Comparison of ENCODE assay signal across 14 cellular contexts in the genomic region with DNA sequence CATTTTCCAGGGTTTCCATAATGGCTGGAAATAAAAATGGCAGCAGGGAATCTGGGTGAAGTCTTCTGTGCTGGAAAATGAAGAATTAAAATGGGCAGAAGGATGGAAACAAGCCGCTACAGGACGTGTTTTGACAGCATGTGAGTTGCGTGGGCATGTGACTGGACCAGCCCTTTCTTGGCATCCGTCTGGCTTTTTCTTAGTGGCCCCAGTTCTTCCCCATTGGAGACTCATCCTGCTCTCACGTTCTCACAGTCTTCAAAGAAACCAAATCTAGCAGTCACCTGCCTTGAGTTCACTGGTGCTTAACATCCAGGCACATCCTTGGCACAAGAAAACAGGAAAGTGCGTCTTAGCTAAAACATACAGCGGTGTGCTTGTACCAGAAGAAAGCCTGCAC.
DNase-seq lines count a peak whose midpoint lies in the region; ATAC-seq, FAIRE-seq and TF ChIP-seq lines count a peak whose summit lies in the region.
"Had no signal": no experiment of that assay in that cellular context is flagged by ENCODE, and none has a peak within 500 bp of the region (broad histone marks: within the 10 kb centered on the region; RNA-seq: fewer than 3 reads in every experiment).

No MANE protein-coding gene starts in this region.

- no peak for TF ChIP-seq CTCF in AG04450 (IDR thresholded peaks at IDR 0.05; ENCODE audit: low read depth, low read length)
- no peak for TF ChIP-seq CTCF in H1 (IDR thresholded peaks at IDR 0.05; ENCODE audit: control extremely low read depth in 1 of 3, insufficient read depth in 1 of 3, low read depth in 1 of 3, low read length in 3 of 3)
- TF ChIP-seq CTCF in A673 (conservative IDR thresholded peaks at IDR 0.05; ENCODE audit: low read depth, low read length) = no peak

- 0 out of 2 replicates have a peak overlapping the region, but pooled peaks have one; percentile 29 for H2BK12ac ChIP-seq in H1 (ENCODE audit: low read depth, low read length)

- H3K4me2 ChIP-seq in H1 (ENCODE audit: insufficient read depth in 1 of 2, low read depth in 2 of 2, low read length in 2 of 2) = no peak overlapping the region

- H3K9me3 ChIP-seq in AG04450 (ENCODE audit: control insufficient read depth, insufficient read depth, low read length) (no peaks in the 10 kb centered on the region), H1 (ENCODE audit: insufficient read depth in 2 of 2, low read depth in 1 of 2, low read length in 1 of 2) (no peaks in the 10 kb centered on the region), muscle layer of colon (ENCODE audit: low read length) (no peaks in the 10 kb centered on the region), right cardiac atrium (ENCODE audit: control insufficient read depth, low read length) (no peaks in the 10 kb centered on the region), A673 (ENCODE audit: low read depth, low read length, poor library complexity, severe bottlenecking) (no peaks in the 10 kb centered on the region)

- H2BK15ac ChIP-seq in H1 (ENCODE audit: low read length) = 0 out of 2 replicates have a peak overlapping the region, but pooled peaks have one; percentile 46

- intact Hi-C loops in right cardiac atrium (cut with DNase I) (no loop called here), A673 (cut with micrococcal nuclease; ENCODE audit: unreplicated experiment) (no loop called here)

- no peak overlapping the region for H2AFZ ChIP-seq in H1 (ENCODE audit: low read length)

- H3K14ac ChIP-seq in H1 (ENCODE audit: insufficient read length) = no peak overlapping the region

- H4K5ac ChIP-seq in H1 (ENCODE audit: insufficient read length, low read depth, low read length) = no peak overlapping the region

- H4K91ac ChIP-seq in H1 (replicated peaks; ENCODE audit: insufficient read length, low read length) = no peak overlapping the region

- H3K4ac ChIP-seq in H1 (replicated peaks; ENCODE audit: insufficient read length, low read depth, low read length) = no peak overlapping the region

- H3K23ac ChIP-seq in H1 (ENCODE audit: insufficient read length) = no peak overlapping the region

- 95% methylated on average over 7 of the region's 7 CpGs; no CpG with 5 or more reads in 1 of the 2 experiments for WGBS in H1 (ENCODE audit: extremely low coverage in 1 of 2, insufficient coverage in 1 of 2, insufficient read length in 1 of 2, insufficient replicate concordance in 2 of 2, low coverage in 1 of 2, low lambda C conversion rate in 2 of 2, missing lambda C conversion rate in 1 of 2), 2 experiments
- WGBS in right cardiac atrium = 91% methylated on average over 7 of the region's 7 CpGs

- H3K27me3 ChIP-seq in AG04450 (ENCODE audit: control insufficient read depth, insufficient read depth, low read length) (no peaks in the 10 kb centered on the region), H1 (replicated peaks in 1 of 4; ENCODE audit: control insufficient read depth in 3 of 4, extremely low read depth in 1 of 4, insufficient read depth in 3 of 4, low read length in 3 of 4) (no peaks in the 10 kb centered on the region), muscle layer of colon (ENCODE audit: control insufficient read depth in 1 of 2, insufficient read depth in 2 of 2, low read length in 2 of 2) (no peaks in the 10 kb centered on the region), right cardiac atrium (ENCODE audit: control insufficient read depth, insufficient read depth) (no peaks in the 10 kb centered on the region), A673 (replicated peaks; ENCODE audit: insufficient read depth, low read depth, low read length, poor library complexity) (no peaks in the 10 kb centered on the region)

- H3K23me2 ChIP-seq in H1 (ENCODE audit: low read depth, low read length) = no peaks in the 10 kb centered on the region

- no TSS peak for BruUV-seq in A673 (replicated peaks; lab: Mats Ljungman, UMichigan)

- H3K56ac ChIP-seq in H1 (replicated peaks; ENCODE audit: insufficient read length, low read depth, low read length) = no peak overlapping the region

- no peaks in the 10 kb centered on the region for H3K79me1 ChIP-seq in H1 (ENCODE audit: low read depth, low read length)

- H4K8ac ChIP-seq in H1 (ENCODE audit: extremely low read depth, insufficient read depth, low read length) = no peak overlapping the region

- peak overlapping the region; percentile 3 for H3K27ac ChIP-seq in AG04450 (ENCODE audit: low read depth, low read length)
- no peak overlapping the region for H3K27ac ChIP-seq in H1 (ENCODE audit: low read depth, low read length)
- H3K27ac ChIP-seq in muscle layer of colon (ENCODE audit: low read depth, low read length) = peak overlapping the region; percentile 16
- no peak overlapping the region for H3K27ac ChIP-seq in right cardiac atrium (ENCODE audit: low read length)
- H3K27ac ChIP-seq in A673 (ENCODE audit: low read depth, low read length, poor library complexity, severe bottlenecking) = no peak overlapping the region

- H3K4me1 ChIP-seq in H1 (replicated peaks in 1 of 4; ENCODE audit: control insufficient read depth in 3 of 4, insufficient read depth in 4 of 4, low read length in 3 of 4) (peaks cover 0 to 6% (median 2%) of the 10 kb centered on the region in 4 experiments; a peak in 1 of 7 replicates), muscle layer of colon (ENCODE audit: insufficient read depth, low read length) (peaks cover 22% of the 10 kb centered on the region), right cardiac atrium (ENCODE audit: control insufficient read depth, insufficient read depth, low read length) (no peaks in the 10 kb centered on the region), A673 (ENCODE audit: insufficient read depth, low read length, poor library complexity, severe bottlenecking) (peaks cover 33% of the 10 kb centered on the region)

- POLR2A ChIA-PET in AG04450 (lab: Yijun Ruan, JAX) (interaction anchor here (0.6 kb wide), 1 partner anchor 301 kb away, joined by 4 read pairs; no protein-coding TSS in a partner anchor), H1 (lab: Charles Lee; ENCODE audit: partially characterized antibody) (interaction anchor here (1.3 kb wide), 2 partner anchors 9 to 10 kb away, joined by 3 read pairs; no protein-coding TSS in a partner anchor), A673 (lab: Charles Lee; ENCODE audit: low non-redundant PET) (no interaction called here)

- H3K36me3 ChIP-seq in H1 (ENCODE audit: control insufficient read depth in 2 of 4, insufficient read depth in 4 of 4, low read length in 3 of 4) = no peaks in the 10 kb centered on the region
- no peaks in the 10 kb centered on the region for H3K36me3 ChIP-seq in muscle layer of colon (ENCODE audit: insufficient read depth, low read length)
- H3K36me3 ChIP-seq in A673 (ENCODE audit: insufficient read depth, low read length, poor library complexity, severe bottlenecking) = no peaks in the 10 kb centered on the region

- H3K4me3 ChIP-seq in AG04450 (ENCODE audit: low read depth, low read length) (no peak overlapping the region), H1 (ENCODE audit: extremely low read depth in 1 of 4, insufficient read depth in 2 of 4, low read depth in 3 of 4, low read length in 4 of 4) (no peak overlapping the region), muscle layer of colon (ENCODE audit: low read depth in 1 of 2, low read length in 2 of 2) (no peak overlapping the region), right cardiac atrium (ENCODE audit: low read length) (no peak overlapping the region), A673 (ENCODE audit: low read depth, low read length, poor library complexity, severe bottlenecking) (no peak overlapping the region)

- FAIRE-seq in HTR-8/SVneo (lab: Jason Lieb, UNC) (peak; percentile 40), H1 (lab: Jason Lieb, UNC) (no peak)
- FAIRE-seq: RCC 7860 had no signal

- H2BK20ac ChIP-seq in H1 (ENCODE audit: low read length) = no peak overlapping the region

- no peak overlapping the region for H2BK5ac ChIP-seq in H1 (ENCODE audit: low read depth, low read length)

- DNase-seq in AG04450 (ENCODE audit: low read depth, low spot score) (no peak), HTR-8/SVneo (ENCODE audit: insufficient read length, low spot score) (no peak), H1 (ENCODE audit: low read depth in 1 of 2, low spot score in 2 of 2) (no peak), right cardiac atrium (no peak), superior temporal gyrus (ENCODE audit: extremely low spot score) (no peak), A673 (ENCODE audit: low spot score) (no peak)
- no peak for DNase-seq in stimulated activated naive CD4-positive, alpha-beta T cell (lab: John Stamatoyannopoulos, UW)
- DNase-seq: DMS 273 treated with DMSO at 0.1 percent for 48 hours, NCI-H1436 treated with DMSO at 0.1 percent for 48 hours, NCI-H2081, NCI-H510A treated with DMSO at 0.1 percent for 48 hours, SIG-M5 had no signal

- no peak overlapping the region for H3K18ac ChIP-seq in H1 (ENCODE audit: extremely low read depth, low read length)

- ATAC-seq in right cardiac atrium = no peak

- no peak overlapping the region for H2BK120ac ChIP-seq in H1 (replicated peaks; ENCODE audit: low read depth, low read length)

- no peak for TF ChIP-seq POLR2A in H1 (IDR thresholded peaks at IDR 0.05; ENCODE audit: control extremely low read depth in 1 of 2, low read depth in 2 of 2, low read length in 2 of 2)

- H3K9ac ChIP-seq in H1 (replicated peaks in 1 of 4; ENCODE audit: extremely low read depth in 1 of 4, low read depth in 3 of 4, low read length in 3 of 4) (no peak overlapping the region), muscle layer of colon (ENCODE audit: low read length) (no peak overlapping the region)

- no peak for TF ChIP-seq EP300 in H1 (IDR thresholded peaks at IDR 0.05; ENCODE audit: borderline replicate concordance in 1 of 2, low read depth in 2 of 2, low read length in 2 of 2)

- CTCF ChIA-PET in AG04450 (lab: Charles Lee) = interaction anchor here (0.8 to 2.0 kb wide), 2 partner anchors 29 to 454 kb away, joined by 3 to 9 read pairs; no protein-coding TSS in a partner anchor
- CTCF ChIA-PET in H1 (lab: Charles Lee; ENCODE audit: partially characterized antibody) = interaction anchor here (1.2 to 1.9 kb wide), 4 partner anchors 8 to 20 kb away, joined by 3 to 7 read pairs (median 4); no protein-coding TSS in a partner anchor
- CTCF ChIA-PET in A673 (lab: Charles Lee) = no interaction called here

- H3K79me2 ChIP-seq in H1 (ENCODE audit: control insufficient read depth in 1 of 2, insufficient read depth in 2 of 2, low read length in 2 of 2) = no peaks in the 10 kb centered on the region

- no peaks in the 10 kb centered on the region for H4K20me1 ChIP-seq in H1 (replicated peaks in 1 of 2; ENCODE audit: control insufficient read depth in 1 of 2, insufficient read depth in 2 of 2, low read length in 2 of 2)

- H2AK5ac ChIP-seq in H1 (ENCODE audit: low read depth, low read length) = no peak overlapping the region

- no peak for TF ChIP-seq RAD21 in H1 (IDR thresholded peaks at IDR 0.05 in 1 of 2, conservative IDR thresholded peaks at IDR 0.05 in 1 of 2; ENCODE audit: low read depth in 2 of 2, low read length in 2 of 2)

TF ChIP-seq in H1, 55 proteins besides CTCF, POLR2A, EP300 and RAD21:
- TF ChIP-seq RFX5 (IDR thresholded peaks at IDR 0.05; ENCODE audit: borderline replicate concordance, low read depth, low read length) (no peak), CTBP2 (IDR thresholded peaks at IDR 0.05; ENCODE audit: borderline replicate concordance, insufficient read depth, insufficient read length, low read length) (no peak), BRCA1 (IDR thresholded peaks at IDR 0.05; ENCODE audit: low read depth, low read length) (no peak)

Comparison
In these comparisons a context has a peak if more than half of its experiments do, and no peak if none do; other contexts are left out.
1. H3K27ac ChIP-seq: peak in AG04450 (single experiment) and muscle layer of colon (single experiment); none in H1 (single experiment), right cardiac atrium (single experiment) and A673 (single experiment).